8 cellular contexts compared by ENCODE assay signal in the genomic region with DNA sequence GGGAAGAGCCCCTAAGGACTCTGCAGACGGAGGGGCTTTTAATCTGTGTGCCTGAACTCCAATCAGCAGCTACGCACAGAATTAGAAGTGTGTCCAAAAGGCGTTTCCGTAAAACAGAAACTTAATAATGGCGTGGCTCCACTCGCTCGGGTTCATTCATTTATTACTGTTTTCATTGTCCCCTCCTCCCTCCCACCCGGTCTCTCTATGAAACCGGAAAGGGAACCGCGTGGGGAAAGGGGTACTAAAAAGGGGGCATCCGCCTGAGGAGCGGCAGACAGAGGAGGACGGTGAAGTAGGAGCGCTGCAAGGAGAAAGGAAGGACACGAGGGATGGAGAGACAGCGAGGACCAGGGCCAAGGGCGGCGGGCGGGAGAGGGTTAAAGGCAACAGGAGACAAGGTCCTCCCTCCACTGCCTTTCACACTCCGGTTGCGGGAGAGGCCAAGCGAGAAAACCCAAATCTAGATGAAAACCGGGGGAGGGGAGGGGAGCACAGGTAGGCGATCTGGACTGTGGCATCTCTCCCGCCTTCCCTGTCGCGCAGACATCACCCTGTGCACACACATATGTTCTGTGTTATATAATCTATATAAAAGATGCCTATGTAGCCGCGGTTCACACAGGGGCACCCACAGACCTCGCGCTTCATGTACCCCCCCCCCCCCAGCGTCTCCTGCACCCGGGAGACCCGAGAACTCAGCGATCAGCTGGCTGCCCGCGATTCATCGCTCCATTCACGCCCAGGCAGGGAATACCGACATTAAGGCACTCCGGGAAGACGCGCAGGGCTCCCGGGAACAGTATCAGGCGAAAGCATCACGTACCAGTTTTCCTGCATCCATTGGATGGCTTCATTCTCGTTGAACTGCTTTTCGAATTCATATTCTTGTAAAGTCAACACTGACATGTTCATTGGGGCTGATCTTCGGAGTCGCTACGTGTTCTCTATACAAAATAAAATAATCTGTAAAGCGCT. TPM values are rescaled to one million over a fixed set of nuclear protein-coding genes. Genes with fewer than 3 reads are reported as not detected.
A peak's percentile ranks its signal among the peaks of the same experiment; 100 is the strongest.
DNase-seq lines count a peak whose midpoint lies in the region; ATAC-seq lines count a peak whose summit lies in the region.

No MANE protein-coding gene starts in this region.

- H3K9me3 Mint-ChIP-seq in activated CD8-positive, alpha-beta T cell treated with anti-CD3 and anti-CD28 coated beads, Interleukin-2, amount 10 ng/mL, durations not matched to agents 7 days and 5 days (ENCODE audit: insufficient read depth): no peaks in the 10 kb centered on the region
- H3K9me3 Mint-ChIP-seq in memory B cell: no peaks in the 10 kb centered on the region

- POLR2A ChIA-PET in activated CD8-positive, alpha-beta T cell treated with anti-CD3 and anti-CD28 coated beads, Interleukin-2, amount 10 ng/mL, durations not matched to agents 7 days and 5 days (lab: Charles Lee): interaction anchor here (0.6 to 3.6 kb wide), 13 partner anchors 8 to 1500 kb away, joined by 3 to 31 read pairs (median 4); no protein-coding TSS in a partner anchor

- CTCF ChIA-PET in activated CD8-positive, alpha-beta T cell treated with anti-CD3 and anti-CD28 coated beads, Interleukin-2, amount 10 ng/mL, durations not matched to agents 7 days and 5 days (lab: Charles Lee): interaction anchor here (0.7 to 1.7 kb wide), 9 partner anchors 14 to 319 kb away, joined by 3 to 9 read pairs (median 4); no protein-coding TSS in a partner anchor

- H3K4me1 Mint-ChIP-seq in activated CD8-positive, alpha-beta T cell treated with anti-CD3 and anti-CD28 coated beads, Interleukin-2, amount 10 ng/mL, durations not matched to agents 7 days and 5 days (ENCODE audit: low read depth): peaks cover 36% of the 10 kb centered on the region
- peaks cover 22% of the 10 kb centered on the region for H3K4me1 Mint-ChIP-seq in memory B cell

- DNase-seq in GDM1 (lab: John Stamatoyannopoulos, UW): peak; percentile 59
- peak; percentile 60 for DNase-seq in NCI-H526 treated with DMSO at 0.1 percent for 48 hours (lab: John Stamatoyannopoulos, UW)
- DNase-seq in activated CD8-positive, alpha-beta T cell treated with anti-CD3 and anti-CD28 coated beads, Interleukin-2, amount 10 ng/mL, durations not matched to agents 7 days and 5 days: peak; percentile 62
- peak; percentile 18 for DNase-seq in effector CD8-positive, alpha-beta T cell (lab: John Stamatoyannopoulos, UW)
- peak in 1 of 2 donors; percentile 15 for DNase-seq in memory B cell (ENCODE audit: low spot score in 2 of 2)
- DNase-seq in stimulated activated CD8-positive, alpha-beta memory T cell treated with anti-CD3 and anti-CD28 coated beads, Interleukin-15, amount 100 ng/mL, for 4 hours (ENCODE audit: low read depth in 2 of 2): peak; percentile 21 to 30
- no peak for DNase-seq in NCI-H2171 (lab: John Stamatoyannopoulos, UW)

- peak overlapping the region; percentile 93 for H3K4me3 Mint-ChIP-seq in activated CD8-positive, alpha-beta T cell treated with anti-CD3 and anti-CD28 coated beads, Interleukin-2, amount 10 ng/mL, durations not matched to agents 7 days and 5 days
- peak overlapping the region; percentile 99 for H3K4me3 Mint-ChIP-seq in memory B cell

- H3K27me3 Mint-ChIP-seq in activated CD8-positive, alpha-beta T cell treated with anti-CD3 and anti-CD28 coated beads, Interleukin-2, amount 10 ng/mL, durations not matched to agents 7 days and 5 days (ENCODE audit: low read depth): peaks cover 3% of the 10 kb centered on the region
- no peaks in the 10 kb centered on the region for H3K27me3 Mint-ChIP-seq in memory B cell

- peak overlapping the region; percentile 96 for H3K27ac Mint-ChIP-seq in activated CD8-positive, alpha-beta T cell treated with anti-CD3 and anti-CD28 coated beads, Interleukin-2, amount 10 ng/mL, durations not matched to agents 7 days and 5 days
- H3K27ac Mint-ChIP-seq in memory B cell: peak overlapping the region; percentile 87

- peak; percentile 2 for ATAC-seq in HG02678 (IDR thresholded peaks at IDR 0.05; ENCODE audit: unreplicated experiment)
- ATAC-seq in activated CD8-positive, alpha-beta T cell treated with anti-CD3 and anti-CD28 coated beads, Interleukin-2, amount 10 ng/mL, durations not matched to agents 7 days and 5 days: peak; percentile 22
- peak; percentile 11 for ATAC-seq in memory B cell (ENCODE audit: low read depth)

- H3K36me3 Mint-ChIP-seq in activated CD8-positive, alpha-beta T cell treated with anti-CD3 and anti-CD28 coated beads, Interleukin-2, amount 10 ng/mL, durations not matched to agents 7 days and 5 days (ENCODE audit: low read depth): peaks cover 14% of the 10 kb centered on the region
- no peaks in the 10 kb centered on the region for H3K36me3 Mint-ChIP-seq in memory B cell

RNA-seq across cellular contexts. Expression of a gene that starts 0.7 kb away (rescaled TPM):
- 10 to 100 TPM; 17.4 to 18.7 TPM for total RNA-seq in activated CD8-positive, alpha-beta T cell treated with anti-CD3 and anti-CD28 coated beads, Interleukin-2, amount 10 ng/mL, durations not matched to agents 7 days and 5 days
